9 cellular contexts compared by ENCODE assay signal in genomic region chr1:54542962-54543539, GRCh38. TPM values are rescaled to one million over a fixed set of nuclear protein-coding genes. Genes with fewer than 3 reads are reported as not detected.
A peak's percentile ranks its signal among the peaks of the same experiment; 100 is the strongest.
DNase-seq lines count a peak whose midpoint lies in the region; ATAC-seq, FAIRE-seq and TF ChIP-seq lines count a peak whose summit lies in the region.
"Had no signal": no experiment of that assay in that cellular context is flagged by ENCODE, and none has a peak within 500 bp of the region (broad histone marks: within the 10 kb centered on the region; RNA-seq: fewer than 3 reads in every experiment).

No MANE protein-coding gene starts in this region.

- FAIRE-seq in kidney (lab: Jason Lieb, UNC): no peak
- FAIRE-seq: G401.6 had no signal

- intact Hi-C loops in Right ventricle myocardium superior (cut with DNase I) (no loop called here), kidney (cut with DNase I) (no loop called here), upper lobe of right lung (cut with DNase I) (no loop called here)

- H3K36me3 Mint-ChIP-seq in activated naive CD8-positive, alpha-beta T cell treated with anti-CD3 and anti-CD28 coated beads, Interleukin-2, amount 50 U/mL, for 24 hours (ENCODE audit: low read depth): no peaks in the 10 kb centered on the region

- DNase-seq in cardiac muscle cell (ENCODE audit: low read depth in 1 of 2, low spot score in 1 of 2) (peak in 1 of 2 donors; percentile 29), Right ventricle myocardium superior (no peak), kidney (no peak), upper lobe of right lung (no peak), midbrain (lab: John Stamatoyannopoulos, UW) (no peak), HT-29 (ENCODE audit: low spot score) (no peak)
- DNase-seq in activated naive CD8-positive, alpha-beta T cell treated with anti-CD3 and anti-CD28 coated beads, Interleukin-2, amount 50 U/mL, for 24 hours: no peak

- no peak for TF ChIP-seq CTCF in cardiac muscle cell (IDR thresholded peaks at IDR 0.05; ENCODE audit: low read depth, low read length)
- no peak for TF ChIP-seq CTCF in kidney (IDR thresholded peaks at IDR 0.05; ENCODE audit: borderline replicate concordance, extremely low read depth, insufficient read depth)
- TF ChIP-seq CTCF in upper lobe of right lung (IDR thresholded peaks at IDR 0.05): no peak

- H3K4me3 ChIP-seq in cardiac muscle cell: peak overlapping the region; percentile 33
- H3K4me3 ChIP-seq in kidney (ENCODE audit: low read length in 2 of 2): peak overlapping the region in 1 of 2 donors; percentile 53
- peak overlapping the region; percentile 50 for H3K4me3 ChIP-seq in upper lobe of right lung

- no peak overlapping the region for H3K27ac Mint-ChIP-seq in activated naive CD8-positive, alpha-beta T cell treated with anti-CD3 and anti-CD28 coated beads, Interleukin-2, amount 50 U/mL, for 24 hours

- H3K27me3 ChIP-seq in cardiac muscle cell (no peaks in the 10 kb centered on the region), upper lobe of right lung (no peaks in the 10 kb centered on the region)

- H3K9me3 ChIP-seq in cardiac muscle cell (ENCODE audit: low read depth): no peaks in the 10 kb centered on the region
- no peaks in the 10 kb centered on the region for H3K9me3 ChIP-seq in kidney (ENCODE audit: control insufficient read depth in 1 of 2, low read length in 2 of 2)
- H3K9me3 ChIP-seq in upper lobe of right lung: no peaks in the 10 kb centered on the region

- H3K9me3 Mint-ChIP-seq in activated naive CD8-positive, alpha-beta T cell treated with anti-CD3 and anti-CD28 coated beads, Interleukin-2, amount 50 U/mL, for 24 hours: no peaks in the 10 kb centered on the region

- H3K36me3 ChIP-seq in cardiac muscle cell (no peaks in the 10 kb centered on the region), kidney (ENCODE audit: control insufficient read depth in 1 of 2, insufficient read depth in 2 of 2, low read length in 2 of 2) (no peaks in the 10 kb centered on the region), upper lobe of right lung (no peaks in the 10 kb centered on the region)

- peak overlapping the region; percentile 71 for H3K4me3 Mint-ChIP-seq in activated naive CD8-positive, alpha-beta T cell treated with anti-CD3 and anti-CD28 coated beads, Interleukin-2, amount 50 U/mL, for 24 hours

- H3K27me3 Mint-ChIP-seq in activated naive CD8-positive, alpha-beta T cell treated with anti-CD3 and anti-CD28 coated beads, Interleukin-2, amount 50 U/mL, for 24 hours: peaks cover 2% of the 10 kb centered on the region

- peaks cover 18% of the 10 kb centered on the region for H3K4me1 Mint-ChIP-seq in activated naive CD8-positive, alpha-beta T cell treated with anti-CD3 and anti-CD28 coated beads, Interleukin-2, amount 50 U/mL, for 24 hours

- H3K27ac ChIP-seq in cardiac muscle cell (peak overlapping the region; percentile 3), kidney (ENCODE audit: low read depth in 2 of 2, low read length in 2 of 2) (peak overlapping the region; percentile 22 to 28), upper lobe of right lung (peak overlapping the region; percentile 40)

- peak overlapping the region in 1 of 2 donors; percentile 51 for H3K9ac ChIP-seq in kidney (ENCODE audit: low read length in 2 of 2)

- H3K4me1 ChIP-seq in cardiac muscle cell (ENCODE audit: low read depth): peaks cover 15% of the 10 kb centered on the region
- H3K4me1 ChIP-seq in kidney (ENCODE audit: control insufficient read depth in 1 of 2, insufficient read depth in 1 of 2, low read depth in 1 of 2, low read length in 2 of 2): peaks cover 0 to 13% of the 10 kb centered on the region in 2 donors
- peaks cover 21% of the 10 kb centered on the region for H3K4me1 ChIP-seq in upper lobe of right lung

- ATAC-seq in Right ventricle myocardium superior (ENCODE audit: poor library complexity): no peak
- no peak for ATAC-seq in activated naive CD8-positive, alpha-beta T cell treated with anti-CD3 and anti-CD28 coated beads, Interleukin-2, amount 50 U/mL, for 24 hours
- ATAC-seq in upper lobe of right lung: no peak
- ATAC-seq in GM21717 (IDR thresholded peaks at IDR 0.05; ENCODE audit: unreplicated experiment): no peak

RNA-seq across cellular contexts. Expression of gene ACOT11, which starts 5.0 kb away (rescaled TPM):
- total RNA-seq in cardiac muscle cell (16.9 and 33.4 TPM in 2 replicates), Right ventricle myocardium superior (38.5 TPM), kidney (24.6 TPM), upper lobe of right lung (5.0 TPM)
- polyA plus RNA-seq in cardiac muscle cell (23.8 and 24.2 TPM in 2 replicates), kidney (ENCODE audit: insufficient read depth, low read depth, low replicate concordance) (31.1 TPM)
- total RNA-seq in HT-29 (2014; rRNA removed; shearing (Covaris generic)): 23.4 and 24.4 TPM in 2 replicates
